ENCODE assay signal across 1 cellular context in genomic region chr20:50071039-50071888, GRCh38.
TF ChIP-seq lines count a peak whose summit lies in the region.

No MANE protein-coding gene starts in this region.

TF ChIP-seq in neural cell, 6 proteins besides CTCF, POLR2A, EP300 and RAD21 (continued from another document):
- no peak for TF ChIP-seq REST (IDR thresholded peaks at IDR 0.05; ENCODE audit: borderline replicate concordance)
- peak; percentile 79 for TF ChIP-seq SMC3 (conservative IDR thresholded peaks at IDR 0.05; ENCODE audit: poor library complexity)
- peak; percentile 25 for TF ChIP-seq MXI1 (conservative IDR thresholded peaks at IDR 0.05; ENCODE audit: poor library complexity, severe bottlenecking)
